ENCODE assay signal across 21 cellular contexts in genomic region chr9:132582786-132583583, GRCh38. TPM values are rescaled to one million over a fixed set of nuclear protein-coding genes. Genes with fewer than 3 reads are reported as not detected.
"Had no signal": no experiment of that assay in that cellular context is flagged by ENCODE, and none has a peak within 500 bp of the region (broad histone marks: within the 10 kb centered on the region; RNA-seq: fewer than 3 reads in every experiment).

No MANE protein-coding gene starts in this region.

- H3K79me2 ChIP-seq: parathyroid adenoma had no signal

- H3K4me3 Mint-ChIP-seq: activated CD4-positive, alpha-beta memory T cell treated with anti-CD3 and anti-CD28 coated beads for 36 hours; activated CD4-positive, alpha-beta T cell treated with anti-CD3 and anti-CD28 coated beads for 36 hours; activated CD8-positive, alpha-beta memory T cell treated with anti-CD3 and anti-CD28 coated beads, Interleukin-2, amount 10 ng/mL, durations not matched to agents 7 days and 5 days; activated naive CD4-positive, alpha-beta T cell treated with anti-CD3 and anti-CD28 coated beads for 36 hours; activated naive CD8-positive, alpha-beta T cell treated with anti-CD3 and anti-CD28 coated beads, Interleukin-2, amount 50 U/mL, for 24 hours; WTC11 had no signal

- H3K27ac Mint-ChIP-seq: activated CD4-positive, alpha-beta memory T cell treated with anti-CD3 and anti-CD28 coated beads for 36 hours; activated CD4-positive, alpha-beta T cell treated with anti-CD3 and anti-CD28 coated beads for 36 hours; activated CD8-positive, alpha-beta memory T cell treated with anti-CD3 and anti-CD28 coated beads, Interleukin-2, amount 10 ng/mL, durations not matched to agents 7 days and 5 days; activated naive CD4-positive, alpha-beta T cell treated with anti-CD3 and anti-CD28 coated beads for 36 hours; activated naive CD8-positive, alpha-beta T cell treated with anti-CD3 and anti-CD28 coated beads, Interleukin-2, amount 50 U/mL, for 24 hours; activated T-helper 2 cell treated with anti-CD3 and anti-CD28 coated beads, Interferon-gamma antibody, Interleukin-2, Interleukin-4, amounts not matched to agents 10 μg/mL and 5 μg/mL and 100 μg/mL, durations not matched to agents 14 hours and 24 hours and 36 hours; T-cell; WTC11 had no signal

- H3K4me1 ChIP-seq: parathyroid adenoma had no signal

- FAIRE-seq: TTC549 had no signal

- H3K36me3 Mint-ChIP-seq: activated CD4-positive, alpha-beta memory T cell treated with anti-CD3 and anti-CD28 coated beads for 36 hours; activated CD8-positive, alpha-beta memory T cell treated with anti-CD3 and anti-CD28 coated beads, Interleukin-2, amount 10 ng/mL, durations not matched to agents 7 days and 5 days; T-cell; WTC11 had no signal

- H2AFZ ChIP-seq: parathyroid adenoma had no signal

- H3K9me3 ChIP-seq: esophagus muscularis mucosa, gastroesophageal sphincter, heart left ventricle, lower lobe of right lung, neutrophil, upper lobe of right lung had no signal

- DNase-seq: activated CD8-positive, alpha-beta memory T cell treated with anti-CD3 and anti-CD28 coated beads, Interleukin-2, amount 10 ng/mL, durations not matched to agents 7 days and 5 days; activated naive CD8-positive, alpha-beta T cell treated with anti-CD3 and anti-CD28 coated beads, Interleukin-2, amount 50 U/mL, for 24 hours; cerebellar nuclear complex; effector CD4-positive, alpha-beta T cell; heart left ventricle had no signal

- H3K4me3 ChIP-seq: gastroesophageal sphincter, upper lobe of right lung had no signal

- H3K9ac ChIP-seq: parathyroid adenoma had no signal

- H3K36me3 ChIP-seq: esophagus muscularis mucosa, gastroesophageal sphincter, heart left ventricle, lower lobe of right lung, neutrophil, upper lobe of right lung had no signal

- H3K27ac ChIP-seq: esophagus muscularis mucosa, gastroesophageal sphincter, heart left ventricle, lower lobe of right lung, neutrophil, parathyroid adenoma, upper lobe of right lung had no signal

RNA-seq across cellular contexts. Expression of gene BARHL1, which starts 0.6 kb away (rescaled TPM):
- total RNA-seq: activated CD4-positive, alpha-beta memory T cell treated with anti-CD3 and anti-CD28 coated beads for 36 hours; activated CD4-positive, alpha-beta T cell treated with anti-CD3 and anti-CD28 coated beads for 36 hours; activated CD8-positive, alpha-beta memory T cell treated with anti-CD3 and anti-CD28 coated beads, Interleukin-2, amount 10 ng/mL, durations not matched to agents 7 days and 5 days; activated naive CD4-positive, alpha-beta T cell treated with anti-CD3 and anti-CD28 coated beads for 36 hours; activated T-helper 2 cell treated with anti-CD3 and anti-CD28 coated beads, Interferon-gamma antibody, Interleukin-2, Interleukin-4, amounts not matched to agents 10 μg/mL and 5 μg/mL and 100 μg/mL, durations not matched to agents 14 hours and 24 hours and 36 hours; aorta; esophagus muscularis mucosa; gastroesophageal sphincter; heart left ventricle; lower lobe of right lung; mesenteric fat pad; naive thymus-derived CD8-positive, alpha-beta T cell; T-cell; upper lobe of right lung had no signal
- polyA plus RNA-seq: aorta; heart left ventricle; naive thymus-derived CD8-positive, alpha-beta T cell had no signal
